Comparison of ENCODE assay signal across 8 cellular contexts in the genomic region with DNA sequence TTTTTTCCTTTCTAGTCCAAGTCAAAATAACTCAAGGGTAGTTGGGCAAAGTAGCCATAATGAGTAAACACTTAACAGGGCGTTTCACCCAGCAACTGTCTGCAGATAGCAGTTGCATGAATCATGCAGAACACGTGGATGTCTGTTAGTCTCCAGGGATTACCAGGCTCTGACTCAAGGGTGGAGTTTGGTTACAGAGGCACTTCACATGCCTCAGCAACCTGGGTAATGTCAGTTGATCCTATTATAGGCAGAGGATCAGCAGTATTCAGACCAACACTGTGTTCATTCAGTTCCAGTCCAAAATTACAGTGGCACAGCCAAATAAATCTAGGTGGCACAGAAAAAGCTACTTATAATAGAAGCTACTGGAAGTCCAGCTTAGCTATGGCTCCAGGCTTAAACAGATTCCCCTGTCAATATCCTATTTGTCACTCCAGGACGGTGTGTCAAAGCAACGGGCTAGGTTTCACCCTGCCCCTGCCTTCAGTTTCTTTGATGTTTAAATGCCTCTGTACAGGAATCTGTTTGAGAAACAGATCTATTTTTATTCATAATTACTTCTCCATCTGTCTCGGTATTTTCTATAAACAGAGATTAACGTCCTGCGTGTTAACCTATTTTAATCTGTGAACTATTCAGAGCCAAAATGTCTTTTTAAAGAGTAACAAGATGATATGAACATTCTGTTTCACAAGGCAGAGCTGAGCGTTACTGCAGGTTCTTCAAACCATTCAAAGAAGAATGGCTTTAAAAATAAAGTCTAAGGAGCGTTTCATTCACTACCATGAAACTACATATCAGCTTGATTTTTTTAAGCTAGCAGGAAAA.
DNase-seq lines count a peak whose midpoint lies in the region; ATAC-seq and TF ChIP-seq lines count a peak whose summit lies in the region.

No MANE protein-coding gene starts in this region.

- ATAC-seq in HG02571 (IDR thresholded peaks at IDR 0.05; ENCODE audit: unreplicated experiment) = peak; percentile 84

- H3K27ac Mint-ChIP-seq in activated CD4-positive, alpha-beta memory T cell treated with anti-CD3 and anti-CD28 coated beads for 36 hours = no peak overlapping the region
- no peak overlapping the region for H3K27ac Mint-ChIP-seq in activated CD4-positive, alpha-beta memory T cell treated with anti-CD3 and anti-CD28 coated beads, Interleukin-2, amount 10 ng/mL, durations not matched to agents 7 days and 5 days

- DNase-seq in activated CD4-positive, alpha-beta memory T cell treated with anti-CD3 and anti-CD28 coated beads for 36 hours = peak; percentile 46
- DNase-seq in activated CD4-positive, alpha-beta memory T cell treated with anti-CD3 and anti-CD28 coated beads, Interleukin-2, amount 10 ng/mL, durations not matched to agents 7 days and 5 days = no peak
- DNase-seq in NAMALWA (ENCODE audit: low spot score) (peak; percentile 90), SW 1271 (lab: John Stamatoyannopoulos, UW) (peak; percentile 90 to 95), foreskin fibroblast (peak; percentile 98), pons (ENCODE audit: low spot score) (peak; percentile 26)
- no peak for DNase-seq in activated CD4-positive, CD25-positive, alpha-beta regulatory T cell (lab: John Stamatoyannopoulos, UW)

- CTCF ChIA-PET in activated CD4-positive, alpha-beta memory T cell treated with anti-CD3 and anti-CD28 coated beads for 36 hours (lab: Charles Lee) = no interaction called here
- CTCF ChIA-PET in activated CD4-positive, alpha-beta memory T cell treated with anti-CD3 and anti-CD28 coated beads, Interleukin-2, amount 10 ng/mL, durations not matched to agents 7 days and 5 days (lab: Charles Lee) = interaction anchor here (1.2 kb wide), 1 partner anchor 41 kb away, joined by 5 read pairs; no protein-coding TSS in a partner anchor

- intact Hi-C loops in activated CD4-positive, alpha-beta memory T cell treated with anti-CD3 and anti-CD28 coated beads for 36 hours (cut with micrococcal nuclease) = loop anchor here (5.0 kb wide), 1 partner anchor 104 kb away; no protein-coding TSS in a partner anchor

- H3K9me3 Mint-ChIP-seq in activated CD4-positive, alpha-beta memory T cell treated with anti-CD3 and anti-CD28 coated beads for 36 hours = no peaks in the 10 kb centered on the region
- H3K9me3 Mint-ChIP-seq in activated CD4-positive, alpha-beta memory T cell treated with anti-CD3 and anti-CD28 coated beads, Interleukin-2, amount 10 ng/mL, durations not matched to agents 7 days and 5 days = no peaks in the 10 kb centered on the region

- no peaks in the 10 kb centered on the region for H3K36me3 Mint-ChIP-seq in activated CD4-positive, alpha-beta memory T cell treated with anti-CD3 and anti-CD28 coated beads for 36 hours
- no peaks in the 10 kb centered on the region for H3K36me3 Mint-ChIP-seq in activated CD4-positive, alpha-beta memory T cell treated with anti-CD3 and anti-CD28 coated beads, Interleukin-2, amount 10 ng/mL, durations not matched to agents 7 days and 5 days (ENCODE audit: low read depth)

- H3K4me3 Mint-ChIP-seq in activated CD4-positive, alpha-beta memory T cell treated with anti-CD3 and anti-CD28 coated beads for 36 hours = no peak overlapping the region
- H3K4me3 Mint-ChIP-seq in activated CD4-positive, alpha-beta memory T cell treated with anti-CD3 and anti-CD28 coated beads, Interleukin-2, amount 10 ng/mL, durations not matched to agents 7 days and 5 days = no peak overlapping the region

- peaks cover 11% of the 10 kb centered on the region for H3K27me3 Mint-ChIP-seq in activated CD4-positive, alpha-beta memory T cell treated with anti-CD3 and anti-CD28 coated beads for 36 hours
- H3K27me3 Mint-ChIP-seq in activated CD4-positive, alpha-beta memory T cell treated with anti-CD3 and anti-CD28 coated beads, Interleukin-2, amount 10 ng/mL, durations not matched to agents 7 days and 5 days = peaks cover 4% of the 10 kb centered on the region

- H3K4me3 ChIP-seq in foreskin fibroblast (ENCODE audit: low read depth in 1 of 2, low read length in 2 of 2) = no peak overlapping the region

- POLR2A ChIA-PET in activated CD4-positive, alpha-beta memory T cell treated with anti-CD3 and anti-CD28 coated beads for 36 hours (lab: Charles Lee) = no interaction called here
- POLR2A ChIA-PET in activated CD4-positive, alpha-beta memory T cell treated with anti-CD3 and anti-CD28 coated beads, Interleukin-2, amount 10 ng/mL, durations not matched to agents 7 days and 5 days (lab: Charles Lee) = no interaction called here

- no peak for TF ChIP-seq CTCF in foreskin fibroblast (IDR thresholded peaks at IDR 0.05; ENCODE audit: low read depth, low read length)

- peaks cover 6% of the 10 kb centered on the region for H3K4me1 Mint-ChIP-seq in activated CD4-positive, alpha-beta memory T cell treated with anti-CD3 and anti-CD28 coated beads for 36 hours (ENCODE audit: low read depth)
- peaks cover 7% of the 10 kb centered on the region for H3K4me1 Mint-ChIP-seq in activated CD4-positive, alpha-beta memory T cell treated with anti-CD3 and anti-CD28 coated beads, Interleukin-2, amount 10 ng/mL, durations not matched to agents 7 days and 5 days

Comparison
In these comparisons a context has a peak if more than half of its experiments do, and no peak if none do; other contexts are left out.
1. DNase-seq: peak in activated CD4-positive, alpha-beta memory T cell treated with anti-CD3 and anti-CD28 coated beads for 36 hours (single experiment), NAMALWA (single experiment), SW 1271 (2 of 2), foreskin fibroblast (2 of 2) and pons (single experiment); none in activated CD4-positive, alpha-beta memory T cell treated with anti-CD3 and anti-CD28 coated beads, Interleukin-2, amount 10 ng/mL, durations not matched to agents 7 days and 5 days (single experiment) and activated CD4-positive, CD25-positive, alpha-beta regulatory T cell (0 of 4).